ENCODE assay signal across 10 cellular contexts in genomic region chr10:79938728-79939380, GRCh38. TPM values are rescaled to one million over a fixed set of nuclear protein-coding genes. Genes with fewer than 3 reads are reported as not detected.
DNase-seq lines count a peak whose midpoint lies in the region; ATAC-seq and TF ChIP-seq lines count a peak whose summit lies in the region.
"Had no signal": no experiment of that assay in that cellular context is flagged by ENCODE, and none has a peak within 500 bp of the region (broad histone marks: within the 10 kb centered on the region; RNA-seq: fewer than 3 reads in every experiment).

No MANE protein-coding gene starts in this region.

- 49 to 81% methylated on average over 6 of the region's 6 CpGs for WGBS in sigmoid colon, 2 donors

- TF ChIP-seq POLR2A in sigmoid colon (IDR thresholded peaks at IDR 0.05), result no peak

- no peaks in the 10 kb centered on the region for H3K9me3 Mint-ChIP-seq in activated CD8-positive, alpha-beta T cell treated with anti-CD3 and anti-CD28 coated beads, Interleukin-2, amount 10 ng/mL, durations not matched to agents 7 days and 5 days (ENCODE audit: insufficient read depth)
- H3K9me3 Mint-ChIP-seq in activated T-helper 2 cell treated with anti-CD3 and anti-CD28 coated beads, Interferon-gamma antibody, Interleukin-2, Interleukin-4, amounts not matched to agents 10 μg/mL and 5 μg/mL and 100 μg/mL, durations not matched to agents 14 hours and 24 hours and 36 hours, result no peaks in the 10 kb centered on the region
- no peaks in the 10 kb centered on the region for H3K9me3 Mint-ChIP-seq in nephron progenitor cell

- H3K27ac ChIP-seq in sigmoid colon, result no peak overlapping the region
- H3K27ac ChIP-seq: tibial nerve had no signal

- H3K4me1 Mint-ChIP-seq in activated CD8-positive, alpha-beta T cell treated with anti-CD3 and anti-CD28 coated beads, Interleukin-2, amount 10 ng/mL, durations not matched to agents 7 days and 5 days (ENCODE audit: low read depth), result peaks cover 7% of the 10 kb centered on the region
- H3K4me1 Mint-ChIP-seq in activated T-helper 2 cell treated with anti-CD3 and anti-CD28 coated beads, Interferon-gamma antibody, Interleukin-2, Interleukin-4, amounts not matched to agents 10 μg/mL and 5 μg/mL and 100 μg/mL, durations not matched to agents 14 hours and 24 hours and 36 hours (ENCODE audit: low read depth), result peaks cover 10% of the 10 kb centered on the region
- H3K4me1 Mint-ChIP-seq in nephron progenitor cell, result no peaks in the 10 kb centered on the region

- no peaks in the 10 kb centered on the region for H3K36me3 ChIP-seq in sigmoid colon

- CTCF ChIA-PET in activated CD8-positive, alpha-beta T cell treated with anti-CD3 and anti-CD28 coated beads, Interleukin-2, amount 10 ng/mL, durations not matched to agents 7 days and 5 days (lab: Charles Lee), result interaction anchor here (1.4 kb wide), 1 partner anchor 10 kb away, joined by 4 read pairs; no protein-coding TSS in a partner anchor

- ATAC-seq in GM19043 (IDR thresholded peaks at IDR 0.05; ENCODE audit: low read depth, unreplicated experiment), result peak; percentile 62
- ATAC-seq in HG03045 (IDR thresholded peaks at IDR 0.05; ENCODE audit: unreplicated experiment), result peak; percentile 52
- peak; percentile 27 for ATAC-seq in activated CD8-positive, alpha-beta T cell treated with anti-CD3 and anti-CD28 coated beads, Interleukin-2, amount 10 ng/mL, durations not matched to agents 7 days and 5 days

- DNase-seq in activated CD8-positive, alpha-beta T cell treated with anti-CD3 and anti-CD28 coated beads, Interleukin-2, amount 10 ng/mL, durations not matched to agents 7 days and 5 days, result peak; percentile 18
- peak; percentile 76 for DNase-seq in sigmoid colon
- DNase-seq in ACHN, result no peak
- DNase-seq in activated T-helper 2 cell treated with anti-CD3 and anti-CD28 coated beads, Interferon-gamma antibody, Interleukin-2, Interleukin-4, amounts not matched to agents 10 μg/mL and 5 μg/mL and 100 μg/mL, durations not matched to agents 14 hours and 24 hours and 36 hours (ENCODE audit: low spot score), result no peak
- no peak for DNase-seq in GM03348 (ENCODE audit: low spot score)
- no peak for DNase-seq in nephron progenitor cell

- H3K4me3 ChIP-seq in sigmoid colon, result no peak overlapping the region
- H3K4me3 ChIP-seq: tibial nerve had no signal

- TF ChIP-seq EP300 in sigmoid colon (IDR thresholded peaks at IDR 0.05), result no peak

- no peaks in the 10 kb centered on the region for H3K27me3 ChIP-seq in sigmoid colon
- H3K27me3 ChIP-seq: tibial nerve had no signal

- POLR2A ChIA-PET in activated CD8-positive, alpha-beta T cell treated with anti-CD3 and anti-CD28 coated beads, Interleukin-2, amount 10 ng/mL, durations not matched to agents 7 days and 5 days (lab: Charles Lee), result no interaction called here

- in situ Hi-C loops in ACHN (cut with HindIII; ENCODE audit: low pct_ligation_motif_present, low pct_unique_long_range_greater_than_20kb, low sequenced_read_pairs), result no loop called here

- H3K9me3 ChIP-seq in sigmoid colon, result no peaks in the 10 kb centered on the region
- H3K9me3 ChIP-seq: tibial nerve had no signal

- peaks cover 6% of the 10 kb centered on the region for H3K27me3 Mint-ChIP-seq in activated CD8-positive, alpha-beta T cell treated with anti-CD3 and anti-CD28 coated beads, Interleukin-2, amount 10 ng/mL, durations not matched to agents 7 days and 5 days (ENCODE audit: low read depth)
- H3K27me3 Mint-ChIP-seq in activated T-helper 2 cell treated with anti-CD3 and anti-CD28 coated beads, Interferon-gamma antibody, Interleukin-2, Interleukin-4, amounts not matched to agents 10 μg/mL and 5 μg/mL and 100 μg/mL, durations not matched to agents 14 hours and 24 hours and 36 hours (ENCODE audit: low read depth), result peaks cover 7% of the 10 kb centered on the region
- peaks cover 9% of the 10 kb centered on the region for H3K27me3 Mint-ChIP-seq in nephron progenitor cell (ENCODE audit: low read depth, poor library complexity)

- peak overlapping the region; percentile 53 for H3K27ac Mint-ChIP-seq in activated CD8-positive, alpha-beta T cell treated with anti-CD3 and anti-CD28 coated beads, Interleukin-2, amount 10 ng/mL, durations not matched to agents 7 days and 5 days
- no peak overlapping the region for H3K27ac Mint-ChIP-seq in activated T-helper 2 cell treated with anti-CD3 and anti-CD28 coated beads, Interferon-gamma antibody, Interleukin-2, Interleukin-4, amounts not matched to agents 10 μg/mL and 5 μg/mL and 100 μg/mL, durations not matched to agents 14 hours and 24 hours and 36 hours
- no peak overlapping the region for H3K27ac Mint-ChIP-seq in nephron progenitor cell

- TF ChIP-seq CTCF in sigmoid colon (IDR thresholded peaks at IDR 0.05), result no peak
- TF ChIP-seq CTCF in nephron progenitor cell (IDR thresholded peaks at IDR 0.05), result no peak

- H3K4me3 Mint-ChIP-seq in activated CD8-positive, alpha-beta T cell treated with anti-CD3 and anti-CD28 coated beads, Interleukin-2, amount 10 ng/mL, durations not matched to agents 7 days and 5 days, result no peak overlapping the region
- H3K4me3 Mint-ChIP-seq in activated T-helper 2 cell treated with anti-CD3 and anti-CD28 coated beads, Interferon-gamma antibody, Interleukin-2, Interleukin-4, amounts not matched to agents 10 μg/mL and 5 μg/mL and 100 μg/mL, durations not matched to agents 14 hours and 24 hours and 36 hours (ENCODE audit: low read depth), result no peak overlapping the region
- H3K4me3 Mint-ChIP-seq in nephron progenitor cell, result no peak overlapping the region

- intact Hi-C loops in sigmoid colon (cut with DNase I), result no loop called here
- intact Hi-C loops in activated T-helper 2 cell treated with anti-CD3 and anti-CD28 coated beads, Interferon-gamma antibody, Interleukin-2, Interleukin-4, amounts not matched to agents 10 μg/mL and 5 μg/mL and 100 μg/mL, durations not matched to agents 14 hours and 24 hours and 36 hours (cut with micrococcal nuclease), result loop anchor here (10.0 kb wide), 1 partner anchor 106 kb away; no protein-coding TSS in a partner anchor

- H3K4me1 ChIP-seq in sigmoid colon, result no peaks in the 10 kb centered on the region
- H3K4me1 ChIP-seq: tibial nerve had no signal

- no peaks in the 10 kb centered on the region for H3K36me3 Mint-ChIP-seq in activated CD8-positive, alpha-beta T cell treated with anti-CD3 and anti-CD28 coated beads, Interleukin-2, amount 10 ng/mL, durations not matched to agents 7 days and 5 days (ENCODE audit: low read depth)
- H3K36me3 Mint-ChIP-seq in activated T-helper 2 cell treated with anti-CD3 and anti-CD28 coated beads, Interferon-gamma antibody, Interleukin-2, Interleukin-4, amounts not matched to agents 10 μg/mL and 5 μg/mL and 100 μg/mL, durations not matched to agents 14 hours and 24 hours and 36 hours (ENCODE audit: low read depth), result no peaks in the 10 kb centered on the region
- peaks cover 15% of the 10 kb centered on the region for H3K36me3 Mint-ChIP-seq in nephron progenitor cell (ENCODE audit: low read depth)

RNA-seq across cellular contexts. Expression of gene SFTPD, which starts 10.1 kb away (rescaled TPM):
- total RNA-seq in activated CD8-positive, alpha-beta T cell treated with anti-CD3 and anti-CD28 coated beads, Interleukin-2, amount 10 ng/mL, durations not matched to agents 7 days and 5 days, result not detected
- 1 to 10 TPM in 2 of 4 donors, not detected in 2; 1.1 to 3.4 TPM for total RNA-seq in sigmoid colon
- under 1 TPM in 1 of 3 donors, not detected in 2; 0.28 TPM for polyA plus RNA-seq in sigmoid colon
- total RNA-seq in activated T-helper 2 cell treated with anti-CD3 and anti-CD28 coated beads, Interferon-gamma antibody, Interleukin-2, Interleukin-4, amounts not matched to agents 10 μg/mL and 5 μg/mL and 100 μg/mL, durations not matched to agents 14 hours and 24 hours and 36 hours, result not detected in 2 replicates
- total RNA-seq: HT1080 had no signal

Comparison
In these comparisons a context has a peak if more than half of its experiments do, and no peak if none do; other contexts are left out.
1. DNase-seq: peak in activated CD8-positive, alpha-beta T cell treated with anti-CD3 and anti-CD28 coated beads, Interleukin-2, amount 10 ng/mL, durations not matched to agents 7 days and 5 days (single experiment) and sigmoid colon (single experiment); none in ACHN (single experiment), activated T-helper 2 cell treated with anti-CD3 and anti-CD28 coated beads, Interferon-gamma antibody, Interleukin-2, Interleukin-4, amounts not matched to agents 10 μg/mL and 5 μg/mL and 100 μg/mL, durations not matched to agents 14 hours and 24 hours and 36 hours (single experiment), GM03348 (single experiment) and nephron progenitor cell (single experiment).
2. Peak in every context shown above with its lines, with median percentiles within 50 percentile points of each other: ATAC-seq.